1 cellular context compared by ENCODE assay signal in the genomic region with DNA sequence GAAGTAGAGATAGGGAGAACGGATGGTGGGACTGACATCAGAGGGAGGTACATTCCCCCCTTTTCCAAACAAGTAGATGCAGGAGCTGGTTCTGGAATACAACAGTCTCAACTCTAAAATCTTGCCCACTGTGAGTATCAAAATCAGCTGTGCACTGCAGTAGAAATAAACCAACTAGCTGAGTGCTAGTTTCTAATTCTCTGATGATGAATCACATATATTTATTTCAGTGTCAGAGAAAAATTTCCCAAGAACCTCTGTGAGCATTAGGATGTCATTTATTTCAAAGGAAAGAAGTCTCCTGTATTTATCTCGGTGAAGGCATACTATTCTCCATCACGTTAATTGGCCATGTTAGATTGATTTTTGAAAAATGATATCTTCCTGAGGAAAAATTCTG.
TF ChIP-seq lines count a peak whose summit lies in the region.

No MANE protein-coding gene starts in this region.

TF ChIP-seq in A549, 52 proteins besides CTCF, POLR2A, EP300 and RAD21 (continued from another document):
- TF ChIP-seq, protein P1, sequence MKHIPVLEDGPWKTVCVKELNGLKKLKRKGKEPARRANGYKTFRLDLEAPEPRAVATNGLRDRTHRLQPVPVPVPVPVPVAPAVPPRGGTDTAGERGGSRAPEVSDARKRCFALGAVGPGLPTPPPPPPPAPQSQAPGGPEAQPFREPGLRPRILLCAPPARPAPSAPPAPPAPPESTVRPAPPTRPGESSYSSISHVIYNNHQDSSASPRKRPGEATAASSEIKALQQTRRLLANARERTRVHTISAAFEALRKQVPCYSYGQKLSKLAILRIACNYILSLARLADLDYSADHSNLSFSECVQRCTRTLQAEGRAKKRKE (CRISPR knock-in tag; IDR thresholded peaks at IDR 0.05; ENCODE audit: low read depth): no peak
- TF ChIP-seq FOSL2 (IDR thresholded peaks at IDR 0.05) (no peak), FOSL2 (CRISPR knock-in tag; IDR thresholded peaks at IDR 0.05) (no peak), SREBF2 (IDR thresholded peaks at IDR 0.05) (no peak), HMGXB4 (CRISPR knock-in tag; IDR thresholded peaks at IDR 0.05; ENCODE audit: borderline replicate concordance) (no peak)
- TF ChIP-seq, protein P2, sequence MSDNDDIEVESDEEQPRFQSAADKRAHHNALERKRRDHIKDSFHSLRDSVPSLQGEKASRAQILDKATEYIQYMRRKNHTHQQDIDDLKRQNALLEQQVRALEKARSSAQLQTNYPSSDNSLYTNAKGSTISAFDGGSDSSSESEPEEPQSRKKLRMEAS (IDR thresholded peaks at IDR 0.05): no peak
- TF ChIP-seq, protein P3, sequence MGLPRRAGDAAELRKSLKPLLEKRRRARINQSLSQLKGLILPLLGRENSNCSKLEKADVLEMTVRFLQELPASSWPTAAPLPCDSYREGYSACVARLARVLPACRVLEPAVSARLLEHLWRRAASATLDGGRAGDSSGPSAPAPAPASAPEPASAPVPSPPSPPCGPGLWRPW (IDR thresholded peaks at IDR 0.05): no peak
